In the genomic region with DNA sequence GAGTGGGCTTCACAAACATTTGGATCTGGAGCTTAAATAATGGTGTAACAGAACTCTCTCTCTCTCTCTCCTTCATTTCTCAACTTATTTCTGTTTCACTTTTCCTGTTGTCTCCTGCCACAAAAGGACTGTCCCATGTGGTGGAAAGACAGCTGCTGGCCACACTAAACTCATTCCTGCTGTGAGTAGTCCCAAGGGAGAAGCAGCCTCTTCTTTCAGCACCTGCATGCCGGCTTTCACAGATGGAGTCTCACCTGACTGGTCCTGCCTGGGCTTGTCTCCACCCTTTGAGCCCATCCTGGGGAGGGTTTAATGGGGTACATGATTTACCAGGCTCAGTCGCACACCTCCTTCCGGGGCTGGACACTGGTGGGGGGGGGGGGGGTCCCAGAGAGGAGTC, we compare ENCODE assay signal across 19 cellular contexts. TPM values are rescaled to one million over a fixed set of nuclear protein-coding genes. Genes with fewer than 3 reads are reported as not detected.
DNase-seq lines count a peak whose midpoint lies in the region; ATAC-seq, FAIRE-seq and TF ChIP-seq lines count a peak whose summit lies in the region.
"Had no signal": no experiment of that assay in that cellular context is flagged by ENCODE, and none has a peak within 500 bp of the region (broad histone marks: within the 10 kb centered on the region; RNA-seq: fewer than 3 reads in every experiment).

No MANE protein-coding gene starts in this region.

- H3K79me2 ChIP-seq in keratinocyte (ENCODE audit: control insufficient read depth, insufficient read depth, low read length) (no peaks in the 10 kb centered on the region), PC-3 (ENCODE audit: low read length) (no peaks in the 10 kb centered on the region)

- H3K9me1 ChIP-seq in keratinocyte (ENCODE audit: control insufficient read depth, extremely low read depth, insufficient read depth, low read length) = no peaks in the 10 kb centered on the region

- H3K4me3 ChIP-seq in keratinocyte (ENCODE audit: control insufficient read depth in 2 of 3, extremely low read depth in 1 of 3, insufficient read depth in 2 of 3, low read depth in 1 of 3, low read length in 3 of 3) = no peak overlapping the region
- no peak overlapping the region for H3K4me3 ChIP-seq in PC-3 (ENCODE audit: low read length)
- H3K4me3 ChIP-seq: esophagus squamous epithelium, SJCRH30, suprapubic skin had no signal

- no peak overlapping the region for H3K27ac Mint-ChIP-seq in activated T-helper 17 cell treated with anti-CD3 and anti-CD28 coated beads, Interleukin-2, amount 50 U/mL, for 72 hours
- H3K27ac Mint-ChIP-seq in chondrocyte (ENCODE audit: unreplicated experiment) = no peak overlapping the region
- H3K27ac Mint-ChIP-seq: T-helper 1 cell treated with Interleukin-12 subunit alpha and Interleukin-12 subunit beta and Interleukin-4 antibody, amounts not matched to agents 30 μg/mL and 1 μg/mL, for 36 hours had no signal

- H4K20me1 ChIP-seq in keratinocyte (ENCODE audit: control insufficient read depth, extremely low read depth, insufficient read depth, low read length) = no peaks in the 10 kb centered on the region
- no peaks in the 10 kb centered on the region for H4K20me1 ChIP-seq in PC-3 (ENCODE audit: low read length)

- H3K36me3 ChIP-seq in keratinocyte (ENCODE audit: control insufficient read depth in 2 of 2, extremely low read depth in 1 of 2, insufficient read depth in 2 of 2, low read length in 2 of 2) = no peaks in the 10 kb centered on the region
- no peaks in the 10 kb centered on the region for H3K36me3 ChIP-seq in PC-3 (ENCODE audit: low read depth, low read length)
- H3K36me3 ChIP-seq: esophagus squamous epithelium, SJCRH30, suprapubic skin had no signal

- H3F3A ChIP-seq in PC-3 (ENCODE audit: low read length, unreplicated experiment) = no peaks in the 10 kb centered on the region

- no peak overlapping the region for H3K4me3 Mint-ChIP-seq in activated T-helper 17 cell treated with anti-CD3 and anti-CD28 coated beads, Interleukin-2, amount 50 U/mL, for 72 hours
- no peak overlapping the region for H3K4me3 Mint-ChIP-seq in chondrocyte (ENCODE audit: unreplicated experiment)
- H3K4me3 Mint-ChIP-seq: T-helper 1 cell treated with Interleukin-12 subunit alpha and Interleukin-12 subunit beta and Interleukin-4 antibody, amounts not matched to agents 30 μg/mL and 1 μg/mL, for 36 hours had no signal

- TF ChIP-seq CTCF in keratinocyte (optimal IDR thresholded peaks at IDR 0.05 in 1 of 3, IDR thresholded peaks at IDR 0.05 in 1 of 3, conservative IDR thresholded peaks at IDR 0.05 in 1 of 3; ENCODE audit: extremely low read depth in 1 of 3, insufficient read depth in 2 of 3, low read length in 3 of 3) = no peak
- TF ChIP-seq CTCF in PC-3 (conservative IDR thresholded peaks at IDR 0.05; ENCODE audit: low read depth, low read length) = no peak
- TF ChIP-seq CTCF in chondrocyte (IDR thresholded peaks at IDR 0.05) = no peak

- POLR2A ChIA-PET in PC-3 (lab: Charles Lee; ENCODE audit: unreplicated experiment) = no interaction called here

- FAIRE-seq in keratinocyte (lab: Jason Lieb, UNC) = peak; percentile 84

- H2AFZ ChIP-seq in keratinocyte (ENCODE audit: control insufficient read depth, low read length) = no peak overlapping the region
- no peak overlapping the region for H2AFZ ChIP-seq in PC-3 (ENCODE audit: low read length)

- H3K27ac ChIP-seq in keratinocyte (ENCODE audit: control insufficient read depth, insufficient read depth, low read length) = no peak overlapping the region
- H3K27ac ChIP-seq in PC-3 (ENCODE audit: low read length) = no peak overlapping the region
- H3K27ac ChIP-seq: esophagus squamous epithelium, SJCRH30, suprapubic skin had no signal

- CTCF ChIA-PET in PC-3 (lab: Charles Lee) = no interaction called here

- no peaks in the 10 kb centered on the region for H3K27me3 ChIP-seq in keratinocyte (ENCODE audit: control insufficient read depth, extremely low read depth, insufficient read depth, low read length)
- no peaks in the 10 kb centered on the region for H3K27me3 ChIP-seq in PC-3 (ENCODE audit: low read length)
- H3K27me3 ChIP-seq: SJCRH30, suprapubic skin had no signal

- ATAC-seq in activated T-helper 17 cell treated with anti-CD3 and anti-CD28 coated beads, Interleukin-2, amount 50 U/mL, for 72 hours (replicated peaks) = no peak
- ATAC-seq in PC-3 = no peak

- H3K9me2 ChIP-seq in PC-3 (replicated peaks; ENCODE audit: low read length) = no peaks in the 10 kb centered on the region

- H3K27me3 Mint-ChIP-seq in activated T-helper 17 cell treated with anti-CD3 and anti-CD28 coated beads, Interleukin-2, amount 50 U/mL, for 72 hours = peaks cover 27% of the 10 kb centered on the region
- no peaks in the 10 kb centered on the region for H3K27me3 Mint-ChIP-seq in chondrocyte (ENCODE audit: low read depth)

- no peaks in the 10 kb centered on the region for H3K9me3 Mint-ChIP-seq in activated T-helper 17 cell treated with anti-CD3 and anti-CD28 coated beads, Interleukin-2, amount 50 U/mL, for 72 hours
- no peaks in the 10 kb centered on the region for H3K9me3 Mint-ChIP-seq in chondrocyte (ENCODE audit: low read depth)
- H3K9me3 Mint-ChIP-seq: T-helper 1 cell treated with Interleukin-12 subunit alpha and Interleukin-12 subunit beta and Interleukin-4 antibody, amounts not matched to agents 30 μg/mL and 1 μg/mL, for 36 hours had no signal

- no peaks in the 10 kb centered on the region for H3K36me3 Mint-ChIP-seq in activated T-helper 17 cell treated with anti-CD3 and anti-CD28 coated beads, Interleukin-2, amount 50 U/mL, for 72 hours (ENCODE audit: low read depth)
- no peaks in the 10 kb centered on the region for H3K36me3 Mint-ChIP-seq in chondrocyte (ENCODE audit: low read depth)

- peaks cover 24% of the 10 kb centered on the region for H3K4me1 ChIP-seq in keratinocyte (ENCODE audit: control insufficient read depth, extremely low read depth, insufficient read depth, low read length)
- H3K4me1 ChIP-seq in PC-3 (ENCODE audit: insufficient read depth, low read length) = peaks cover 19% of the 10 kb centered on the region
- H3K4me1 ChIP-seq: SJCRH30 had no signal

- no TSS peak for BruUV-seq in PC-3 (replicated peaks; lab: Mats Ljungman, UMichigan)

- H3K4me2 ChIP-seq in keratinocyte (ENCODE audit: control insufficient read depth, extremely low read depth, insufficient read depth, low read depth, low read length) = no peak overlapping the region
- no peak overlapping the region for H3K4me2 ChIP-seq in PC-3 (ENCODE audit: low read length)

- peak; percentile 79 for DNase-seq in COLO668 (lab: John Stamatoyannopoulos, UW; ENCODE audit: unreplicated experiment)
- DNase-seq in LHCN-M2 (ENCODE audit: low read depth) = peak; percentile 63
- peak; percentile 95 for DNase-seq in NCI-H345 (lab: John Stamatoyannopoulos, UW)
- DNase-seq in keratinocyte (ENCODE audit: low read depth, low spot score) = no peak
- no peak for DNase-seq in PC-3
- no peak for DNase-seq in chondrocyte (ENCODE audit: low spot score)
- no peak for DNase-seq in activated T-cell treated with anti-CD3 and anti-CD28 coated beads, Interleukin-2, amount 50 U/mL, for 1 hour
- DNase-seq: activated CD4-positive, alpha-beta T cell treated with anti-CD3 and anti-CD28 coated beads, Interleukin-2, amount 50 U/mL, for 1 hour; activated CD8-positive, alpha-beta memory T cell treated with anti-CD3 and anti-CD28 coated beads, Interleukin-2, amount 50 U/mL, for 48 hours; activated gamma-delta T cell treated with Interleukin-2 at 50 U/mL for 16 hours; effector CD8-positive, alpha-beta T cell; esophagus squamous epithelium; NCI-H1092 treated with DMSO at 0.1 percent for 48 hours; NCI-H524 treated with DMSO at 0.1 percent for 48 hours; retina; SJCRH30 had no signal

- dilution Hi-C loops in keratinocyte (cut with MboI; ENCODE audit: extremely low pct_ligation_motif_present, low sequenced_read_pairs) = no loop called here

- no peaks in the 10 kb centered on the region for H3K9me3 ChIP-seq in keratinocyte (ENCODE audit: control insufficient read depth, low read depth, low read length)
- no peaks in the 10 kb centered on the region for H3K9me3 ChIP-seq in PC-3 (ENCODE audit: low read length)
- H3K9me3 ChIP-seq: esophagus squamous epithelium, SJCRH30, suprapubic skin had no signal

- H3K4me1 Mint-ChIP-seq in activated T-helper 17 cell treated with anti-CD3 and anti-CD28 coated beads, Interleukin-2, amount 50 U/mL, for 72 hours = no peaks in the 10 kb centered on the region
- H3K4me1 Mint-ChIP-seq in chondrocyte (ENCODE audit: low read depth) = peaks cover 15% of the 10 kb centered on the region

- intact Hi-C loops in PC-3 (cut with micrococcal nuclease) = no loop called here

- H3K9ac ChIP-seq in keratinocyte (ENCODE audit: control insufficient read depth, extremely low read depth, insufficient read depth, low read length) (no peak overlapping the region), PC-3 (ENCODE audit: low read length) (no peak overlapping the region)

RNA-seq across cellular contexts. Expression of gene IRS2, which starts 31.8 kb away (rescaled TPM):
- total RNA-seq in LHCN-M2 (2014; rRNA removed) = 37.8 and 46.7 TPM in 2 replicates
- 17.9 TPM for polyA plus RNA-seq in LHCN-M2 (2012)
- polyA plus RNA-seq in keratinocyte = 1.1 to 2.3 TPM (median 2.0 TPM) in 3 replicates
- 14.3 TPM for polyA plus RNA-seq in keratinocyte (2011; ENCODE audit: low read depth)
- 1.2 and 1.5 TPM in 2 replicates for polyA plus RNA-seq in keratinocyte (2011; cell fraction: cytosol; rRNA removed)
- 3.1 and 3.8 TPM in 2 replicates for polyA plus RNA-seq in keratinocyte (2011; cell fraction: nucleus; rRNA removed)
- 3.7 and 13.2 TPM in 2 replicates for polyA plus RNA-seq in keratinocyte (2012; ENCODE audit: low replicate concordance)
- polyA minus RNA-seq in keratinocyte = 0.73 to 1.7 TPM (median 1.3 TPM) in 3 replicates
- polyA minus RNA-seq in keratinocyte (2011; cell fraction: cytosol; rRNA and poly(A)+ RNA removed) = 3.5 TPM
- polyA minus RNA-seq in keratinocyte (2011; cell fraction: nucleus; rRNA and poly(A)+ RNA removed) = 5.5 and 6.1 TPM in 2 replicates
- total RNA-seq in activated T-helper 17 cell treated with anti-CD3 and anti-CD28 coated beads, Interleukin-2, amount 50 U/mL, for 72 hours = 1 to 10 TPM; 2.3 to 2.7 TPM
- total RNA-seq in PC-3 (2014; rRNA removed) = 5.6 and 7.5 TPM in 2 replicates
- total RNA-seq in chondrocyte = 25.8 to 43.5 TPM (median 42.9 TPM) in 3 replicates

Comparison
In these comparisons a context has a peak if more than half of its experiments do, and no peak if none do; other contexts are left out.
1. DNase-seq: peak in COLO668 (single experiment), LHCN-M2 (single experiment) and NCI-H345 (single experiment); none in keratinocyte (single experiment), PC-3 (single experiment), chondrocyte (single experiment) and activated T-cell treated with anti-CD3 and anti-CD28 coated beads, Interleukin-2, amount 50 U/mL, for 1 hour (single experiment).